In the genomic region with DNA sequence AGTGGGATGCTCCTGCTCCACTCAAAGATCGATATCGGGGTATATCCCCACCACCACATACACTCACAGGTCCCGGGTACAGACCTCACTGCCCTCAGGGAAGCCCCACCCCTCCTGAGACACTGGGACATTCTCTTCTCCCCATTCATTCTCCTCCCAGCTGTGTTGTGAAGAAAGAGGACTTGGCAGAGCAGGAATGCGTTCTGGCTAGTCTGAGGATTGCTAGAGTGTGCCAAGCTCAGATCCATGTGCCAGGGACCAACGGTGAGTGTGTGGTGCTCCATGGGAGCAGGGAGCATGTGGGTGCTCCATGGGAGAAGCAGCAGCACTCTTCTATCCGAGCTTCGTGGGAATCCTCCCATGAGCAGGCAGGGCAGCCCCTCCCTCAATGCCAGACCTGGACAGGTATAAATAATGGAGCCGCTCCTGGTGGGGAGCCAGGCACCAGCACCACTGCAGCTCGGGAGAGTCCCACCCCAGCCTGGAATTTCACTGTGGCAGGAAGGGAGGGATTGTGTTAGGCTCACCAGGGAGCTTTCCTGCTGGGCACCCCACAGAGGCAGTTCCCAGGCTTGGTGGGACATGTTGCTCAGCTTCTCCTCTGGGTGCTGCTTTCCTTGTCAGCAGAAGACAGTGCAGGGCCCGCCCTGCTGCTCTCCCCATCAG, we compare ENCODE assay signal across 15 cellular contexts. TPM values are rescaled to one million over a fixed set of nuclear protein-coding genes. Genes with fewer than 3 reads are reported as not detected.
DNase-seq lines count a peak whose midpoint lies in the region; ATAC-seq and TF ChIP-seq lines count a peak whose summit lies in the region.
"Had no signal": no experiment of that assay in that cellular context is flagged by ENCODE, and none has a peak within 500 bp of the region (broad histone marks: within the 10 kb centered on the region; RNA-seq: fewer than 3 reads in every experiment).

No MANE protein-coding gene starts in this region.

- H3K4me3 ChIP-seq in skeletal muscle satellite cell (ENCODE audit: low read length) = no peak overlapping the region
- H3K4me3 ChIP-seq: neural progenitor cell, stomach had no signal

- CTCF ChIA-PET in WTC11 (lab: Charles Lee) = interaction anchor here (0.9 to 3.5 kb wide), 7 partner anchors 10 to 348 kb away, joined by 3 to 24 read pairs (median 4); no protein-coding TSS in a partner anchor

- H3K36me3 Mint-ChIP-seq in WTC11 = no peaks in the 10 kb centered on the region
- H3K36me3 Mint-ChIP-seq: neural progenitor cell had no signal

- H3K36me3 ChIP-seq in skeletal muscle satellite cell (ENCODE audit: insufficient read depth, low read length) = no peaks in the 10 kb centered on the region
- H3K36me3 ChIP-seq: neural progenitor cell, stomach had no signal

- TF ChIP-seq CTCF in WTC11 (IDR thresholded peaks at IDR 0.05) = no peak
- no peak for TF ChIP-seq CTCF in GM10266 (IDR thresholded peaks at IDR 0.05; ENCODE audit: control insufficient read depth, insufficient read depth, low read depth, missing control alignments)

- no peaks in the 10 kb centered on the region for H3K9me3 ChIP-seq in skeletal muscle satellite cell (replicated peaks; ENCODE audit: low read length)
- H3K9me3 ChIP-seq: stomach had no signal

- H3K4me3 Mint-ChIP-seq in WTC11 = no peak overlapping the region
- H3K4me3 Mint-ChIP-seq: neural progenitor cell; T-helper 1 cell treated with Interleukin-12 subunit alpha and Interleukin-12 subunit beta and Interleukin-4 antibody, amounts not matched to agents 30 μg/mL and 1 μg/mL, for 36 hours had no signal

- no peak overlapping the region for H3K9ac ChIP-seq in skeletal muscle satellite cell (ENCODE audit: low read depth, low read length)
- H3K9ac ChIP-seq: neural progenitor cell had no signal

- H3K4me1 ChIP-seq in skeletal muscle satellite cell (ENCODE audit: control insufficient read depth, insufficient read depth, low read length) = peaks cover 19% of the 10 kb centered on the region
- H3K4me1 ChIP-seq: neural progenitor cell had no signal

- intact Hi-C loops in left cardiac atrium (cut with DNase I) = no loop called here

- peak overlapping the region; percentile 36; the same call in 1 of the 2 replicates for H3K27ac Mint-ChIP-seq in WTC11
- H3K27ac Mint-ChIP-seq: neural progenitor cell; T-helper 1 cell treated with Interleukin-12 subunit alpha and Interleukin-12 subunit beta and Interleukin-4 antibody, amounts not matched to agents 30 μg/mL and 1 μg/mL, for 36 hours had no signal

- peaks cover 87% of the 10 kb centered on the region for H3K27me3 ChIP-seq in skeletal muscle satellite cell (ENCODE audit: control insufficient read depth, insufficient read depth, low read length)
- H3K27me3 ChIP-seq: neural progenitor cell had no signal

- POLR2A ChIA-PET in WTC11 (lab: Charles Lee) = no interaction called here

- H3K27me3 Mint-ChIP-seq in WTC11 (ENCODE audit: low read depth) = no peaks in the 10 kb centered on the region

- H3K4me1 Mint-ChIP-seq in WTC11 = peaks cover 7% of the 10 kb centered on the region

- no peaks in the 10 kb centered on the region for H3K9me3 Mint-ChIP-seq in WTC11
- H3K9me3 Mint-ChIP-seq: neural progenitor cell; T-helper 1 cell treated with Interleukin-12 subunit alpha and Interleukin-12 subunit beta and Interleukin-4 antibody, amounts not matched to agents 30 μg/mL and 1 μg/mL, for 36 hours had no signal

- no peak for ATAC-seq in WTC11
- peak; percentile 32 to 74 for ATAC-seq in left cardiac atrium
- no peak for ATAC-seq in HG03432 (IDR thresholded peaks at IDR 0.05; ENCODE audit: unreplicated experiment)

- peak overlapping the region; percentile 54 for H3K4me2 ChIP-seq in skeletal muscle satellite cell (ENCODE audit: low read length)
- H3K4me2 ChIP-seq: neural progenitor cell had no signal

- peak; percentile 31 for DNase-seq in NCI-H146 (lab: John Stamatoyannopoulos, UW)
- DNase-seq in NCI-H146 treated with DMSO at 0.1 percent for 48 hours (lab: John Stamatoyannopoulos, UW; ENCODE audit: unreplicated experiment) = no peak
- DNase-seq in WTC11 (ENCODE audit: low spot score) = no peak
- DNase-seq in left cardiac atrium = no peak
- DNase-seq in GM10266 (ENCODE audit: extremely low spot score) = no peak
- no peak for DNase-seq in GM19238 (ENCODE audit: insufficient read length, low spot score)
- DNase-seq: 8988T, DMS79 treated with DMSO at 0.1 percent for 48 hours, NCI-H1436, stomach had no signal

TF ChIP-seq in WTC11, 78 proteins besides CTCF, POLR2A, EP300 and RAD21:
- no peak for TF ChIP-seq FOXK1 (CRISPR knock-in tag; IDR thresholded peaks at IDR 0.05)
- no peak for TF ChIP-seq ZNF671 (CRISPR knock-in tag; IDR thresholded peaks at IDR 0.05)
- TF ChIP-seq, protein P1, sequence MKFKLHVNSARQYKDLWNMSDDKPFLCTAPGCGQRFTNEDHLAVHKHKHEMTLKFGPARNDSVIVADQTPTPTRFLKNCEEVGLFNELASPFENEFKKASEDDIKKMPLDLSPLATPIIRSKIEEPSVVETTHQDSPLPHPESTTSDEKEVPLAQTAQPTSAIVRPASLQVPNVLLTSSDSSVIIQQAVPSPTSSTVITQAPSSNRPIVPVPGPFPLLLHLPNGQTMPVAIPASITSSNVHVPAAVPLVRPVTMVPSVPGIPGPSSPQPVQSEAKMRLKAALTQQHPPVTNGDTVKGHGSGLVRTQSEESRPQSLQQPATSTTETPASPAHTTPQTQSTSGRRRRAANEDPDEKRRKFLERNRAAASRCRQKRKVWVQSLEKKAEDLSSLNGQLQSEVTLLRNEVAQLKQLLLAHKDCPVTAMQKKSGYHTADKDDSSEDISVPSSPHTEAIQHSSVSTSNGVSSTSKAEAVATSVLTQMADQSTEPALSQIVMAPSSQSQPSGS (CRISPR knock-in tag; IDR thresholded peaks at IDR 0.05; ENCODE audit: borderline replicate concordance, low read depth) = no peak
- peak; percentile 47; the same call in 1 of the 2 replicates for TF ChIP-seq ZNF423 (CRISPR knock-in tag; IDR thresholded peaks at IDR 0.05)
- TF ChIP-seq CREB1 (CRISPR knock-in tag; IDR thresholded peaks at IDR 0.05) = no peak

RNA-seq across cellular contexts. Expression of a gene that starts 2.3 kb away (rescaled TPM):
- total RNA-seq in WTC11 (2021) = not detected in 3 replicates
- total RNA-seq in left cardiac atrium = 1 to 10 TPM; 1.2 to 4.6 TPM
- under 0.01 TPM in 1 of 2 replicates, not detected in the other for total RNA-seq in skeletal muscle satellite cell (2012; rRNA removed)
- total RNA-seq: HT1080 had no signal

RNA-seq across cellular contexts. Expression of a gene that starts 29.4 kb away (rescaled TPM):
- not detected in 3 replicates for total RNA-seq in WTC11 (2021)
- 1 to 10 TPM in 1 of 2 donors, under 1 TPM in 1; 0.24 to 1.2 TPM for total RNA-seq in left cardiac atrium
- total RNA-seq in skeletal muscle satellite cell (2012; rRNA removed) = 0.22 and 0.25 TPM in 2 replicates
- total RNA-seq: HT1080 had no signal

RNA-seq across cellular contexts. Expression of a gene that starts 30.5 kb away (rescaled TPM):
- not detected in 3 replicates for total RNA-seq in WTC11 (2021)
- not detected for total RNA-seq in left cardiac atrium
- not detected in 2 replicates for total RNA-seq in skeletal muscle satellite cell (2012; rRNA removed)
- total RNA-seq: HT1080, stomach had no signal

RNA-seq across cellular contexts. Expression of a gene that starts 48.9 kb away (rescaled TPM):
- total RNA-seq in WTC11 (2021) (not detected in 3 replicates), left cardiac atrium (not detected)
- not detected in 2 replicates for total RNA-seq in skeletal muscle satellite cell (2012; rRNA removed)
- total RNA-seq: HT1080 had no signal

RNA-seq across cellular contexts. Expression of a gene that starts 51.2 kb away (rescaled TPM):
- total RNA-seq in WTC11 (2021) (not detected in 3 replicates), left cardiac atrium (not detected)
- total RNA-seq in skeletal muscle satellite cell (2012; rRNA removed) = not detected in 2 replicates
- total RNA-seq: HT1080, stomach had no signal

Comparison
In these comparisons a context has a peak if more than half of its experiments do, and no peak if none do; other contexts are left out.
1. ATAC-seq: peak in left cardiac atrium (2 of 2); none in WTC11 (single experiment) and HG03432 (single experiment).